Comparison of ENCODE assay signal across 1 cellular context in the genomic region with DNA sequence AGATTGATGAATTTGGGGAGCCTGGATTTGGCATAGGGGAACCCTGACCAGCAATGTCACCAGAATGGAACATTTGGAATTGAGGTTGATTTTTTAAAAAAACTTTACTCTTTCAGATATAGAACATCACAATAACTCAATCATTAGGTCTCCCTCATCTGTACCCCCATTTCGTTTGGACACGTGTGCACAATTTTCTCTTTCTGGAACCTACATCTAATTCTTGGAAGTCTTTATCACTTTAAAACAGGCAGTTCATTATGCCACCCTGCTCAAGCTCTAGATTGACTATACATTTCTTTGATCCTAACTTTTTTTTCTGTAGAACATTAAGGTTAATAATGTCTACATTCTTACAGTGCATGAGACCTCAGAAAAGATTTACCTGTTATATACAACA.
A peak's percentile ranks its signal among the peaks of the same experiment; 100 is the strongest.
TF ChIP-seq lines count a peak whose summit lies in the region.

No MANE protein-coding gene starts in this region.

TF ChIP-seq in K562, 482 proteins besides CTCF, POLR2A, EP300 and RAD21 (continued from another document and continues in another):
- TF ChIP-seq, protein P1, sequence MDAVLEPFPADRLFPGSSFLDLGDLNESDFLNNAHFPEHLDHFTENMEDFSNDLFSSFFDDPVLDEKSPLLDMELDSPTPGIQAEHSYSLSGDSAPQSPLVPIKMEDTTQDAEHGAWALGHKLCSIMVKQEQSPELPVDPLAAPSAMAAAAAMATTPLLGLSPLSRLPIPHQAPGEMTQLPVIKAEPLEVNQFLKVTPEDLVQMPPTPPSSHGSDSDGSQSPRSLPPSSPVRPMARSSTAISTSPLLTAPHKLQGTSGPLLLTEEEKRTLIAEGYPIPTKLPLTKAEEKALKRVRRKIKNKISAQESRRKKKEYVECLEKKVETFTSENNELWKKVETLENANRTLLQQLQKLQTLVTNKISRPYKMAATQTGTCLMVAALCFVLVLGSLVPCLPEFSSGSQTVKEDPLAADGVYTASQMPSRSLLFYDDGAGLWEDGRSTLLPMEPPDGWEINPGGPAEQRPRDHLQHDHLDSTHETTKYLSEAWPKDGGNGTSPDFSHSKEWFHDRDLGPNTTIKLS (IDR thresholded peaks at IDR 0.05; ENCODE audit: borderline replicate concordance, low read depth): no peak
- TF ChIP-seq BACH1 (tag; IDR thresholded peaks at IDR 0.05) (no peak), NONO (IDR thresholded peaks at IDR 0.05; ENCODE audit: low read depth in 2 of 2, low read length in 1 of 2) (no peak), JUND (IDR thresholded peaks at IDR 0.05; ENCODE audit: borderline replicate concordance, low read depth, low read length) (peak; percentile 9; the same call in 1 of the 2 replicates), JUND (tag; IDR thresholded peaks at IDR 0.05; ENCODE audit: borderline replicate concordance, low read depth, low read length) (no peak; the same call in 2 of the 3 replicates), RB1 (IDR thresholded peaks at IDR 0.05; ENCODE audit: low read depth) (no peak), ZNF76 (CRISPR knock-in tag; IDR thresholded peaks at IDR 0.05; ENCODE audit: borderline replicate concordance) (no peak), SRSF1 (IDR thresholded peaks at IDR 0.05; ENCODE audit: low read depth, low read length) (no peak), ZNF174 (CRISPR knock-in tag; IDR thresholded peaks at IDR 0.05) (no peak), BHLHE40 (IDR thresholded peaks at IDR 0.05; ENCODE audit: low read length) (peak; percentile 26; the same call in 1 of the 2 replicates), ZNF717 (CRISPR knock-in tag; IDR thresholded peaks at IDR 0.05) (no peak), ZNF316 (IDR thresholded peaks at IDR 0.05) (no peak), YY1 (IDR thresholded peaks at IDR 0.05; ENCODE audit: borderline replicate concordance in 1 of 3, control insufficient read depth in 1 of 3, extremely low read depth in 1 of 3, insufficient read depth in 3 of 3, insufficient read length in 1 of 3, insufficient replicate concordance in 2 of 3, low read depth in 1 of 3, low read length in 2 of 3) (no peak), ADNP (tag; IDR thresholded peaks at IDR 0.05) (no peak), ZNF121 (CRISPR knock-in tag; conservative IDR thresholded peaks at IDR 0.05) (no peak), CREB1 (IDR thresholded peaks at IDR 0.05) (no peak), CREB1 (CRISPR knock-in tag; IDR thresholded peaks at IDR 0.05) (no peak), POLR2AphosphoS5 (IDR thresholded peaks at IDR 0.05; ENCODE audit: control insufficient read depth, insufficient read depth, low read depth, low read length) (no peak), HNRNPL (IDR thresholded peaks at IDR 0.05; ENCODE audit: low read depth, low read length) (no peak), RBFOX2 (IDR thresholded peaks at IDR 0.05; ENCODE audit: low read depth, low read length) (no peak), TAL1 (IDR thresholded peaks at IDR 0.05) (peak; percentile 59), HOXB6 (CRISPR knock-in tag; IDR thresholded peaks at IDR 0.05; ENCODE audit: borderline replicate concordance) (no peak), ATF1 (CRISPR knock-in tag; IDR thresholded peaks at IDR 0.05) (no peak), ATF1 (tag; IDR thresholded peaks at IDR 0.05) (no peak), MBD2 (IDR thresholded peaks at IDR 0.05; ENCODE audit: borderline replicate concordance, low read depth) (no peak), TRIM28 (IDR thresholded peaks at IDR 0.05) (no peak), SOX6 (IDR thresholded peaks at IDR 0.05) (0 out of 2 replicates have a peak, but pooled peaks have one; percentile 29), SMAD4 (CRISPR knock-in tag; conservative IDR thresholded peaks at IDR 0.05) (no peak), ZNF324 (CRISPR knock-in tag; IDR thresholded peaks at IDR 0.05) (no peak), SMARCA4 (IDR thresholded peaks at IDR 0.05) (peak; percentile 63), FOXK1 (CRISPR knock-in tag; IDR thresholded peaks at IDR 0.05; ENCODE audit: borderline replicate concordance) (no peak), ZNF696 (CRISPR knock-in tag; conservative IDR thresholded peaks at IDR 0.05) (no peak)
- TF ChIP-seq, protein P2, sequence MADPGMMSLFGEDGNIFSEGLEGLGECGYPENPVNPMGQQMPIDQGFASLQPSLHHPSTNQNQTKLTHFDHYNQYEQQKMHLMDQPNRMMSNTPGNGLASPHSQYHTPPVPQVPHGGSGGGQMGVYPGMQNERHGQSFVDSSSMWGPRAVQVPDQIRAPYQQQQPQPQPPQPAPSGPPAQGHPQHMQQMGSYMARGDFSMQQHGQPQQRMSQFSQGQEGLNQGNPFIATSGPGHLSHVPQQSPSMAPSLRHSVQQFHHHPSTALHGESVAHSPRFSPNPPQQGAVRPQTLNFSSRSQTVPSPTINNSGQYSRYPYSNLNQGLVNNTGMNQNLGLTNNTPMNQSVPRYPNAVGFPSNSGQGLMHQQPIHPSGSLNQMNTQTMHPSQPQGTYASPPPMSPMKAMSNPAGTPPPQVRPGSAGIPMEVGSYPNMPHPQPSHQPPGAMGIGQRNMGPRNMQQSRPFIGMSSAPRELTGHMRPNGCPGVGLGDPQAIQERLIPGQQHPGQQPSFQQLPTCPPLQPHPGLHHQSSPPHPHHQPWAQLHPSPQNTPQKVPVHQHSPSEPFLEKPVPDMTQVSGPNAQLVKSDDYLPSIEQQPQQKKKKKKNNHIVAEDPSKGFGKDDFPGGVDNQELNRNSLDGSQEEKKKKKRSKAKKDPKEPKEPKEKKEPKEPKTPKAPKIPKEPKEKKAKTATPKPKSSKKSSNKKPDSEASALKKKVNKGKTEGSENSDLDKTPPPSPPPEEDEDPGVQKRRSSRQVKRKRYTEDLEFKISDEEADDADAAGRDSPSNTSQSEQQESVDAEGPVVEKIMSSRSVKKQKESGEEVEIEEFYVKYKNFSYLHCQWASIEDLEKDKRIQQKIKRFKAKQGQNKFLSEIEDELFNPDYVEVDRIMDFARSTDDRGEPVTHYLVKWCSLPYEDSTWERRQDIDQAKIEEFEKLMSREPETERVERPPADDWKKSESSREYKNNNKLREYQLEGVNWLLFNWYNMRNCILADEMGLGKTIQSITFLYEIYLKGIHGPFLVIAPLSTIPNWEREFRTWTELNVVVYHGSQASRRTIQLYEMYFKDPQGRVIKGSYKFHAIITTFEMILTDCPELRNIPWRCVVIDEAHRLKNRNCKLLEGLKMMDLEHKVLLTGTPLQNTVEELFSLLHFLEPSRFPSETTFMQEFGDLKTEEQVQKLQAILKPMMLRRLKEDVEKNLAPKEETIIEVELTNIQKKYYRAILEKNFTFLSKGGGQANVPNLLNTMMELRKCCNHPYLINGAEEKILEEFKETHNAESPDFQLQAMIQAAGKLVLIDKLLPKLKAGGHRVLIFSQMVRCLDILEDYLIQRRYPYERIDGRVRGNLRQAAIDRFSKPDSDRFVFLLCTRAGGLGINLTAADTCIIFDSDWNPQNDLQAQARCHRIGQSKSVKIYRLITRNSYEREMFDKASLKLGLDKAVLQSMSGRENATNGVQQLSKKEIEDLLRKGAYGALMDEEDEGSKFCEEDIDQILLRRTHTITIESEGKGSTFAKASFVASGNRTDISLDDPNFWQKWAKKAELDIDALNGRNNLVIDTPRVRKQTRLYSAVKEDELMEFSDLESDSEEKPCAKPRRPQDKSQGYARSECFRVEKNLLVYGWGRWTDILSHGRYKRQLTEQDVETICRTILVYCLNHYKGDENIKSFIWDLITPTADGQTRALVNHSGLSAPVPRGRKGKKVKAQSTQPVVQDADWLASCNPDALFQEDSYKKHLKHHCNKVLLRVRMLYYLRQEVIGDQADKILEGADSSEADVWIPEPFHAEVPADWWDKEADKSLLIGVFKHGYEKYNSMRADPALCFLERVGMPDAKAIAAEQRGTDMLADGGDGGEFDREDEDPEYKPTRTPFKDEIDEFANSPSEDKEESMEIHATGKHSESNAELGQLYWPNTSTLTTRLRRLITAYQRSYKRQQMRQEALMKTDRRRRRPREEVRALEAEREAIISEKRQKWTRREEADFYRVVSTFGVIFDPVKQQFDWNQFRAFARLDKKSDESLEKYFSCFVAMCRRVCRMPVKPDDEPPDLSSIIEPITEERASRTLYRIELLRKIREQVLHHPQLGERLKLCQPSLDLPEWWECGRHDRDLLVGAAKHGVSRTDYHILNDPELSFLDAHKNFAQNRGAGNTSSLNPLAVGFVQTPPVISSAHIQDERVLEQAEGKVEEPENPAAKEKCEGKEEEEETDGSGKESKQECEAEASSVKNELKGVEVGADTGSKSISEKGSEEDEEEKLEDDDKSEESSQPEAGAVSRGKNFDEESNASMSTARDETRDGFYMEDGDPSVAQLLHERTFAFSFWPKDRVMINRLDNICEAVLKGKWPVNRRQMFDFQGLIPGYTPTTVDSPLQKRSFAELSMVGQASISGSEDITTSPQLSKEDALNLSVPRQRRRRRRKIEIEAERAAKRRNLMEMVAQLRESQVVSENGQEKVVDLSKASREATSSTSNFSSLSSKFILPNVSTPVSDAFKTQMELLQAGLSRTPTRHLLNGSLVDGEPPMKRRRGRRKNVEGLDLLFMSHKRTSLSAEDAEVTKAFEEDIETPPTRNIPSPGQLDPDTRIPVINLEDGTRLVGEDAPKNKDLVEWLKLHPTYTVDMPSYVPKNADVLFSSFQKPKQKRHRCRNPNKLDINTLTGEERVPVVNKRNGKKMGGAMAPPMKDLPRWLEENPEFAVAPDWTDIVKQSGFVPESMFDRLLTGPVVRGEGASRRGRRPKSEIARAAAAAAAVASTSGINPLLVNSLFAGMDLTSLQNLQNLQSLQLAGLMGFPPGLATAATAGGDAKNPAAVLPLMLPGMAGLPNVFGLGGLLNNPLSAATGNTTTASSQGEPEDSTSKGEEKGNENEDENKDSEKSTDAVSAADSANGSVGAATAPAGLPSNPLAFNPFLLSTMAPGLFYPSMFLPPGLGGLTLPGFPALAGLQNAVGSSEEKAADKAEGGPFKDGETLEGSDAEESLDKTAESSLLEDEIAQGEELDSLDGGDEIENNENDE (IDR thresholded peaks at IDR 0.05; ENCODE audit: low read depth, low read length): no peak
- TF ChIP-seq, protein P3, sequence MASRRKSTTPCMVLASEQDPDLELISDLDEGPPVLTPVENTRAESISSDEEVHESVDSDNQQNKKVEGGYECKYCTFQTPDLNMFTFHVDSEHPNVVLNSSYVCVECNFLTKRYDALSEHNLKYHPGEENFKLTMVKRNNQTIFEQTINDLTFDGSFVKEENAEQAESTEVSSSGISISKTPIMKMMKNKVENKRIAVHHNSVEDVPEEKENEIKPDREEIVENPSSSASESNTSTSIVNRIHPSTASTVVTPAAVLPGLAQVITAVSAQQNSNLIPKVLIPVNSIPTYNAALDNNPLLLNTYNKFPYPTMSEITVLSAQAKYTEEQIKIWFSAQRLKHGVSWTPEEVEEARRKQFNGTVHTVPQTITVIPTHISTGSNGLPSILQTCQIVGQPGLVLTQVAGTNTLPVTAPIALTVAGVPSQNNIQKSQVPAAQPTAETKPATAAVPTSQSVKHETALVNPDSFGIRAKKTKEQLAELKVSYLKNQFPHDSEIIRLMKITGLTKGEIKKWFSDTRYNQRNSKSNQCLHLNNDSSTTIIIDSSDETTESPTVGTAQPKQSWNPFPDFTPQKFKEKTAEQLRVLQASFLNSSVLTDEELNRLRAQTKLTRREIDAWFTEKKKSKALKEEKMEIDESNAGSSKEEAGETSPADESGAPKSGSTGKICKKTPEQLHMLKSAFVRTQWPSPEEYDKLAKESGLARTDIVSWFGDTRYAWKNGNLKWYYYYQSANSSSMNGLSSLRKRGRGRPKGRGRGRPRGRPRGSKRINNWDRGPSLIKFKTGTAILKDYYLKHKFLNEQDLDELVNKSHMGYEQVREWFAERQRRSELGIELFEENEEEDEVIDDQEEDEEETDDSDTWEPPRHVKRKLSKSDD (conservative IDR thresholded peaks at IDR 0.05; ENCODE audit: low read length): no peak
- TF ChIP-seq, protein P4, sequence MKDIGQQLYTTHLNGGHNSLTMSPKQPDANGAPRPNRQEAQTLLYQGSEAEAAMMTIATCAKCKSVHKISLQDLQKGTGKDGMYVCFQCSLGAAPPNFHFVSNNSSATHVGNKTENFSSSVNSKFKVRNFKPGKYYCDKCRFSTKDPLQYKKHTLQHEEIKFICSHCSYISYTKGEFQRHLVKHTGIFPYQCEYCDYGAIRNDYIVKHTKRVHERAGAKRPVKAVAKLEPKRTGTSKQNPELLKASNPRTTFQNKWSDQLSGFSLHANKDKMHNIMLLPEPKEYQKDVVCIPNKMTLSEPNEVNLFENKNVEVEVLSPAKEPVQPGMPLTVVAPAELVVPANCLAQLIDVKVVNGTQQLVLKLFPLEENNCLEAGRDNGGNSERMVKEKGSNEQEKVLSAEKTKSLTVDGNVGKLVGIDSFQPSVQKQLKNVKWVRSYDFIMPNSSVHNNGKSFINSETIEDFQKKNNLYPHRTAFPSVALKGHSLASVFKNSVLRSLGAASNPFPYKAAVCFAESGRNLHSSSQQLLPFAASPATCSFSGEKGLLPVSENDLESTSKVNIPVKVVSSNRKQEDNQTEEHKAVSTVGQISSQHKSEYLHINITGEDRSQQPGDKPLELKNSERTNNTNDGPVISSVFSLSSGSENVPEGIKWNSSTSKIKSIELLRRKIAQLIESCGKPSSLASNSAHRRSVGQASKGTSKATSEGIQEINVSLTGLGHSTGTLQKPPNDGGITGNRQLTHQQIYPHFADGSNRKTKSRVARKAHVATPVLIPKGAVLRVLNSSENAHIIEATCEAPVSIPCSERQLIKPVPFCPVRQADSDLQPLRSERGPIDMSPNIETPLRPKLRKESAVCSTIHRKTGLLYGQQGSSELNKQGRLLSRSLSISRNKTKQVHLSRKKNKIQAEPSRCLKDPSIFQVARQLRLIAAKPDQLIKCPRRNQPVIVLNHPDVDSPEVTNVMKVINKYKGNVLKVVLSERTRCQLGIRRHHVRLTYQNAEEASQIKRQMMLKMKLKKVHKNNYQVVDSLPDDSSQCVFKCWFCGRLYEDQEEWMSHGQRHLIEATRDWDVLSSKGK (CRISPR knock-in tag; IDR thresholded peaks at IDR 0.05): no peak
- TF ChIP-seq, protein P5, sequence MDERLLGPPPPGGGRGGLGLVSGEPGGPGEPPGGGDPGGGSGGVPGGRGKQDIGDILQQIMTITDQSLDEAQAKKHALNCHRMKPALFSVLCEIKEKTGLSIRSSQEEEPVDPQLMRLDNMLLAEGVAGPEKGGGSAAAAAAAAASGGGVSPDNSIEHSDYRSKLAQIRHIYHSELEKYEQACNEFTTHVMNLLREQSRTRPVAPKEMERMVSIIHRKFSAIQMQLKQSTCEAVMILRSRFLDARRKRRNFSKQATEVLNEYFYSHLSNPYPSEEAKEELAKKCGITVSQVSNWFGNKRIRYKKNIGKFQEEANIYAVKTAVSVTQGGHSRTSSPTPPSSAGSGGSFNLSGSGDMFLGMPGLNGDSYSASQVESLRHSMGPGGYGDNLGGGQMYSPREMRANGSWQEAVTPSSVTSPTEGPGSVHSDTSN (CRISPR knock-in tag; IDR thresholded peaks at IDR 0.05; ENCODE audit: low read depth): no peak
- TF ChIP-seq, protein P5 (tag; conservative IDR thresholded peaks at IDR 0.05; ENCODE audit: low read depth): no peak
